ENCODE assay signal across 9 cellular contexts in genomic region chr12:40107803-40108620, GRCh38. TPM values are rescaled to one million over a fixed set of nuclear protein-coding genes. Genes with fewer than 3 reads are reported as not detected.
DNase-seq lines count a peak whose midpoint lies in the region; ATAC-seq lines count a peak whose summit lies in the region.
"Had no signal": no experiment of that assay in that cellular context is flagged by ENCODE, and none has a peak within 500 bp of the region (broad histone marks: within the 10 kb centered on the region; RNA-seq: fewer than 3 reads in every experiment).

No MANE protein-coding gene starts in this region.

- H3K4me3 Mint-ChIP-seq in CD4-positive, CD25-positive, alpha-beta regulatory T cell: peak overlapping the region; percentile 88 to 93 (median 90)
- peak overlapping the region; percentile 66 for H3K4me3 Mint-ChIP-seq in activated naive CD4-positive, alpha-beta T cell treated with anti-CD3 and anti-CD28 coated beads, Interleukin-2, amount 10 ng/mL, durations not matched to agents 7 days and 5 days
- peak overlapping the region in 6 of 10 donors; percentile 81 to 97 (median 91) for H3K4me3 Mint-ChIP-seq in naive thymus-derived CD8-positive, alpha-beta T cell

- H3K9me3 ChIP-seq in CD4-positive, CD25-positive, alpha-beta regulatory T cell (ENCODE audit: control insufficient read depth in 2 of 2, low read length in 2 of 2): no peaks in the 10 kb centered on the region
- H3K9me3 ChIP-seq: heart right ventricle had no signal

- H3K27me3 Mint-ChIP-seq in CD4-positive, CD25-positive, alpha-beta regulatory T cell: peaks cover 36% of the 10 kb centered on the region
- H3K27me3 Mint-ChIP-seq in activated naive CD4-positive, alpha-beta T cell treated with anti-CD3 and anti-CD28 coated beads, Interleukin-2, amount 10 ng/mL, durations not matched to agents 7 days and 5 days: peaks cover 19% of the 10 kb centered on the region
- H3K27me3 Mint-ChIP-seq in naive thymus-derived CD8-positive, alpha-beta T cell: peaks cover 0 to 6% (median 0%) of the 10 kb centered on the region in 5 donors

- ATAC-seq in CD4-positive, CD25-positive, alpha-beta regulatory T cell (ENCODE audit: low read depth in 2 of 2): no peak
- no peak for ATAC-seq in naive thymus-derived CD8-positive, alpha-beta T cell
- no peak for ATAC-seq in HG03457 (IDR thresholded peaks at IDR 0.05; ENCODE audit: unreplicated experiment)

- H3K27me3 ChIP-seq in CD4-positive, CD25-positive, alpha-beta regulatory T cell (ENCODE audit: control insufficient read depth, insufficient read depth, low read length): peaks cover 6% of the 10 kb centered on the region

- no peak overlapping the region for H3K27ac ChIP-seq in CD4-positive, CD25-positive, alpha-beta regulatory T cell (ENCODE audit: insufficient read depth, low read length, poor library complexity, severe bottlenecking)

- H3K36me3 ChIP-seq in CD4-positive, CD25-positive, alpha-beta regulatory T cell (ENCODE audit: control insufficient read depth, insufficient read depth, low read length): no peaks in the 10 kb centered on the region
- H3K36me3 ChIP-seq: heart right ventricle had no signal

- H3K36me3 Mint-ChIP-seq in CD4-positive, CD25-positive, alpha-beta regulatory T cell: no peaks in the 10 kb centered on the region
- H3K36me3 Mint-ChIP-seq in activated naive CD4-positive, alpha-beta T cell treated with anti-CD3 and anti-CD28 coated beads, Interleukin-2, amount 10 ng/mL, durations not matched to agents 7 days and 5 days: no peaks in the 10 kb centered on the region
- no peaks in the 10 kb centered on the region for H3K36me3 Mint-ChIP-seq in naive thymus-derived CD8-positive, alpha-beta T cell

- DNase-seq in CD4-positive, CD25-positive, alpha-beta regulatory T cell: no peak
- DNase-seq in M059J (ENCODE audit: low read depth): peak; percentile 2
- no peak for DNase-seq in activated naive CD4-positive, alpha-beta T cell treated with anti-CD3 and anti-CD28 coated beads, Interleukin-2, amount 10 ng/mL, durations not matched to agents 7 days and 5 days
- DNase-seq in naive thymus-derived CD8-positive, alpha-beta T cell: no peak
- DNase-seq in epidermal melanocyte (ENCODE audit: insufficient read length, low spot score): no peak
- no peak for DNase-seq in NOMO-1 treated with DMSO at 0.1 percent for 48 hours (lab: John Stamatoyannopoulos, UW; ENCODE audit: unreplicated experiment)
- no peak for DNase-seq in COLO829 (ENCODE audit: low spot score)

- H3K27ac Mint-ChIP-seq in CD4-positive, CD25-positive, alpha-beta regulatory T cell: peak overlapping the region in 2 of 3 donors; percentile 43 to 90
- H3K27ac Mint-ChIP-seq in activated naive CD4-positive, alpha-beta T cell treated with anti-CD3 and anti-CD28 coated beads, Interleukin-2, amount 10 ng/mL, durations not matched to agents 7 days and 5 days: no peak overlapping the region
- H3K27ac Mint-ChIP-seq in naive thymus-derived CD8-positive, alpha-beta T cell: peak overlapping the region in 6 of 10 donors; percentile 58 to 84 (median 72)

- H3K4me1 Mint-ChIP-seq in CD4-positive, CD25-positive, alpha-beta regulatory T cell: peaks cover 17 to 37% (median 30%) of the 10 kb centered on the region in 4 donors
- H3K4me1 Mint-ChIP-seq in activated naive CD4-positive, alpha-beta T cell treated with anti-CD3 and anti-CD28 coated beads, Interleukin-2, amount 10 ng/mL, durations not matched to agents 7 days and 5 days: peaks cover 31% of the 10 kb centered on the region
- peaks cover 14 to 34% (median 32%) of the 10 kb centered on the region in 4 donors for H3K4me1 Mint-ChIP-seq in naive thymus-derived CD8-positive, alpha-beta T cell

- H3K4me3 ChIP-seq in CD4-positive, CD25-positive, alpha-beta regulatory T cell (ENCODE audit: low read depth, low read length): peak overlapping the region; percentile 95

- POLR2A ChIA-PET in naive thymus-derived CD8-positive, alpha-beta T cell (lab: Charles Lee): interaction anchor here (0.9 to 4.0 kb wide), 2 partner anchors 11 to 97 kb away, joined by 3 to 10 read pairs; no protein-coding TSS in a partner anchor

- peaks cover 23% of the 10 kb centered on the region for H3K4me1 ChIP-seq in CD4-positive, CD25-positive, alpha-beta regulatory T cell (ENCODE audit: control insufficient read depth, insufficient read depth, low read length, poor library complexity, severe bottlenecking)

- peaks cover 0 to 2% (median 0%) of the 10 kb centered on the region in 7 donors for H3K9me3 Mint-ChIP-seq in CD4-positive, CD25-positive, alpha-beta regulatory T cell
- H3K9me3 Mint-ChIP-seq in activated naive CD4-positive, alpha-beta T cell treated with anti-CD3 and anti-CD28 coated beads, Interleukin-2, amount 10 ng/mL, durations not matched to agents 7 days and 5 days: no peaks in the 10 kb centered on the region
- H3K9me3 Mint-ChIP-seq in naive thymus-derived CD8-positive, alpha-beta T cell: no peaks in the 10 kb centered on the region

- CTCF ChIA-PET in activated naive CD4-positive, alpha-beta T cell treated with anti-CD3 and anti-CD28 coated beads, Interleukin-2, amount 10 ng/mL, durations not matched to agents 7 days and 5 days (lab: Charles Lee): interaction anchor here (0.6 to 6.1 kb wide), 12 partner anchors 10 to 755 kb away, joined by 3 to 86 read pairs (median 4); no protein-coding TSS in a partner anchor

RNA-seq across cellular contexts. Expression of gene SLC2A13, which starts 2.1 kb away (rescaled TPM):
- 4.4 TPM for total RNA-seq in CD4-positive, CD25-positive, alpha-beta regulatory T cell
- polyA plus RNA-seq in CD4-positive, CD25-positive, alpha-beta regulatory T cell: 1 to 10 TPM in 3 of 4 donors, under 1 TPM in 1; 0.96 to 2.0 (median 1.8) TPM
- 3.1 and 3.2 TPM in 2 replicates for total RNA-seq in M059J (2014; rRNA removed; shearing (Covaris generic))
- total RNA-seq in naive thymus-derived CD8-positive, alpha-beta T cell: 1 to 10 TPM; 7.3 to 7.6 TPM
- polyA plus RNA-seq in naive thymus-derived CD8-positive, alpha-beta T cell: 1 to 10 TPM; 1.4 to 1.6 (median 1.6) TPM
